In the genomic region with DNA sequence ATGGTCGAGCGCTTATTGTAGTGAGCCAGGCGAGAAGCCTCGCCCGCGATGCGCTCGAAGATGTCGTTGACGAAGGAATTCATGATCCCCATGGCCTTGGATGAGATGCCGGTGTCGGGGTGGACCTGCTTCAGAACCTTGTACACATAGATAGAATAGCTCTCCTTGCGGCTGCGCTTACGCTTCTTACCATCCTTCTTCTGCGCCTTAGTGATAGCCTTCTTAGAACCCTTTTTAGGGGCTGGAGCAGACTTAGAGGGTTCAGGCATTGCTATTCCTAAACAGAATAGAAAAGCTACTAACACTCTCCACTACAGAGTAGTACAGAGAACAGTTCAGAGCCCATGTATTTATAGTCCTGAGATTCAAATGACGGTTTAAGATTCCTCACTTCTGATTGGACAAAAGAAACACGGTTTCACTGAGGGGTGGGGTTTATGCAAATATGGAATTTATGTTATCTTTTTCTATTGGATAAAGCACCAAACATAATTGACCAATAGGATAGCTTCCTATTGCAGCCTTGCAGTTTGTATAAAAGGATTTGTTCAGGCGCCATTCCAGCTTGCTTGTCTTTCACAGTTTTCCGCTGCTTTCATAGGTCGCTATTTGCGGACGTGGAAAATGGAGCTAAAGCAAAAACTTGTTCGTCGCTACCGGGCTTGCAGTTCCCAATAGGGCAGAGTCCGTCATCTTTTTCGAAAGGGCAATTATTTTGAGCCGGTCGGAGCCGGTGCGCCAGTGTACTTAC, we compare ENCODE assay signal across 8 cellular contexts.
DNase-seq lines count a peak whose midpoint lies in the region; ATAC-seq lines count a peak whose summit lies in the region.

No MANE protein-coding gene starts in this region.

- peaks cover 27% of the 10 kb centered on the region for H3K4me1 ChIP-seq in BLaER1

- peak overlapping the region; percentile 99 for H3K27ac Mint-ChIP-seq in activated naive CD8-positive, alpha-beta T cell treated with anti-CD3 and anti-CD28 coated beads, Interleukin-2, amount 50 U/mL, for 24 hours

- H3K4me3 ChIP-seq in BLaER1 = peak overlapping the region; percentile 61

- peaks cover 30% of the 10 kb centered on the region for H3K9me3 ChIP-seq in BLaER1

- H4K20me1 ChIP-seq in BLaER1 = no peaks in the 10 kb centered on the region; the same call in 1 of the 2 replicates

- H3K27me3 Mint-ChIP-seq in activated naive CD8-positive, alpha-beta T cell treated with anti-CD3 and anti-CD28 coated beads, Interleukin-2, amount 50 U/mL, for 24 hours = peaks cover 7% of the 10 kb centered on the region

- no peaks in the 10 kb centered on the region for H3K36me3 Mint-ChIP-seq in activated naive CD8-positive, alpha-beta T cell treated with anti-CD3 and anti-CD28 coated beads, Interleukin-2, amount 50 U/mL, for 24 hours (ENCODE audit: low read depth)

- no peaks in the 10 kb centered on the region for H3K9me3 Mint-ChIP-seq in activated naive CD8-positive, alpha-beta T cell treated with anti-CD3 and anti-CD28 coated beads, Interleukin-2, amount 50 U/mL, for 24 hours

- ATAC-seq in GM19328 (IDR thresholded peaks at IDR 0.05; ENCODE audit: unreplicated experiment) (peak; percentile 66), HG03457 (IDR thresholded peaks at IDR 0.05; ENCODE audit: unreplicated experiment) (peak; percentile 56)
- peak; percentile 82 for ATAC-seq in activated naive CD8-positive, alpha-beta T cell treated with anti-CD3 and anti-CD28 coated beads, Interleukin-2, amount 50 U/mL, for 24 hours

- H3K9ac ChIP-seq in BLaER1 = peak overlapping the region; percentile 77

- H3K4me1 Mint-ChIP-seq in activated naive CD8-positive, alpha-beta T cell treated with anti-CD3 and anti-CD28 coated beads, Interleukin-2, amount 50 U/mL, for 24 hours = peaks cover 34% of the 10 kb centered on the region

- peak overlapping the region; percentile 79 for H3K4me2 ChIP-seq in BLaER1

- peak; percentile 98 for DNase-seq in SHP77 treated with DMSO at 0.1 percent for 48 hours (lab: John Stamatoyannopoulos, UW)
- DNase-seq in activated naive CD8-positive, alpha-beta T cell treated with anti-CD3 and anti-CD28 coated beads, Interleukin-2, amount 50 U/mL, for 24 hours = peak; percentile 67
- peak in 40 of 42 donors; percentile 30 to 89 (median 70) for DNase-seq in head of caudate nucleus
- peak; percentile 100 for DNase-seq in pons (ENCODE audit: low spot score)
- no peak for DNase-seq in cortex of kidney (lab: John Stamatoyannopoulos, UW)

- peak overlapping the region; percentile 89 for H3K4me3 Mint-ChIP-seq in activated naive CD8-positive, alpha-beta T cell treated with anti-CD3 and anti-CD28 coated beads, Interleukin-2, amount 50 U/mL, for 24 hours

- H3K36me3 ChIP-seq in BLaER1 = no peaks in the 10 kb centered on the region

- H3K27ac ChIP-seq in BLaER1 = peak overlapping the region; percentile 73

- H3K27me3 ChIP-seq in BLaER1 = peaks cover 53% of the 10 kb centered on the region

- intact Hi-C loops in head of caudate nucleus (cut with DNase I) = no loop called here
